In genomic region chr3:98903099-98903498, GRCh38 we compare ENCODE assay signal across 22 cellular contexts. TPM values are rescaled to one million over a fixed set of nuclear protein-coding genes. Genes with fewer than 3 reads are reported as not detected.
DNase-seq lines count a peak whose midpoint lies in the region; ATAC-seq and TF ChIP-seq lines count a peak whose summit lies in the region.
"Had no signal": no experiment of that assay in that cellular context is flagged by ENCODE, and none has a peak within 500 bp of the region (broad histone marks: within the 10 kb centered on the region; RNA-seq: fewer than 3 reads in every experiment).

No MANE protein-coding gene starts in this region.

- no peak overlapping the region for H3K27ac ChIP-seq in GM23338 (ENCODE audit: low read depth)
- H3K27ac ChIP-seq: right lobe of liver, SJSA1 had no signal

- peaks cover 6% of the 10 kb centered on the region; the same call in 2 of the 3 replicates for H3K9me3 Mint-ChIP-seq in GM23338
- no peaks in the 10 kb centered on the region for H3K9me3 Mint-ChIP-seq in activated CD4-positive, alpha-beta T cell treated with anti-CD3 and anti-CD28 coated beads for 36 hours (ENCODE audit: low read depth)
- H3K9me3 Mint-ChIP-seq in HFFc6: peaks cover 5% of the 10 kb centered on the region; the same call in 1 of the 2 replicates
- H3K9me3 Mint-ChIP-seq: activated T-helper 2 cell treated with anti-CD3 and anti-CD28 coated beads, Interferon-gamma antibody, Interleukin-2, Interleukin-4, amounts not matched to agents 10 μg/mL and 5 μg/mL and 100 μg/mL, durations not matched to agents 14 hours and 24 hours and 36 hours; T-helper 2 cell treated with Interferon-gamma antibody and Interleukin-4, amounts not matched to agents 5 μg/mL and 100 μg/mL, for 36 hours had no signal

- intact Hi-C loops in activated CD4-positive, alpha-beta T cell treated with anti-CD3 and anti-CD28 coated beads for 36 hours (cut with DNase I, micrococcal nuclease): loop anchor here (5.0 kb wide), 8 partner anchors 171 to 1499 kb away; partner anchors contain the start of genes CMSS1 (in 1 of the 2), GABRR3 (in 1 of the 2), LNP1 (in 1 of the 2) and TBC1D23 (in 1 of the 2)

- H3K9me3 ChIP-seq in adipocyte (ENCODE audit: control insufficient read depth, low read length): no peaks in the 10 kb centered on the region
- H3K9me3 ChIP-seq: right lobe of liver had no signal

- H3K4me3 ChIP-seq in GM23338 (peak overlapping the region; percentile 61), adipocyte (ENCODE audit: low read length) (no peak overlapping the region), kidney epithelial cell (ENCODE audit: low read depth, low read length) (peak overlapping the region; percentile 54)
- H3K4me3 ChIP-seq: SJSA1 had no signal

- POLR2A ChIA-PET in activated CD4-positive, alpha-beta T cell treated with anti-CD3 and anti-CD28 coated beads for 36 hours (lab: Charles Lee): no interaction called here

- H3K36me3 ChIP-seq in GM23338 (ENCODE audit: insufficient read depth) (no peaks in the 10 kb centered on the region), adipocyte (ENCODE audit: control insufficient read depth, insufficient read depth, low read length, severe bottlenecking) (no peaks in the 10 kb centered on the region), kidney epithelial cell (ENCODE audit: control insufficient read depth, insufficient read depth, low read length) (no peaks in the 10 kb centered on the region)
- H3K36me3 ChIP-seq: right lobe of liver had no signal

- H3K27me3 ChIP-seq in GM23338 (ENCODE audit: insufficient read depth) (no peaks in the 10 kb centered on the region), adipocyte (replicated peaks; ENCODE audit: control insufficient read depth, insufficient read depth, low read length) (no peaks in the 10 kb centered on the region), kidney epithelial cell (ENCODE audit: control insufficient read depth, insufficient read depth, low read length) (no peaks in the 10 kb centered on the region)
- H3K27me3 ChIP-seq: hepatocyte, right lobe of liver, SJSA1, tibial nerve had no signal

- H2AFZ ChIP-seq in GM23338: no peak overlapping the region

- TF ChIP-seq CTCF in GM23338 (conservative IDR thresholded peaks at IDR 0.05; ENCODE audit: low read depth in 2 of 2) (no peak), kidney epithelial cell (IDR thresholded peaks at IDR 0.05; ENCODE audit: insufficient read depth, low read length, poor library complexity, severe bottlenecking) (no peak), HFFc6 (IDR thresholded peaks at IDR 0.05) (no peak)

- in situ Hi-C loops in ACHN (cut with HindIII; ENCODE audit: low pct_ligation_motif_present, low pct_unique_long_range_greater_than_20kb, low sequenced_read_pairs): no loop called here

- peaks cover 1% of the 10 kb centered on the region for H3K27me3 Mint-ChIP-seq in GM23338 (ENCODE audit: insufficient read depth, low read depth, poor library complexity)
- H3K27me3 Mint-ChIP-seq in activated CD4-positive, alpha-beta T cell treated with anti-CD3 and anti-CD28 coated beads for 36 hours: peaks cover 7% of the 10 kb centered on the region
- H3K27me3 Mint-ChIP-seq in HFFc6 (ENCODE audit: insufficient read depth): no peaks in the 10 kb centered on the region

- no peaks in the 10 kb centered on the region for H3K9me2 ChIP-seq in GM23338 (ENCODE audit: insufficient read depth)

- no peaks in the 10 kb centered on the region for H3F3A ChIP-seq in GM23338 (replicated peaks; ENCODE audit: low read depth)

- peaks cover 8% of the 10 kb centered on the region; the same call in 1 of the 2 replicates for H4K20me1 ChIP-seq in GM23338 (replicated peaks; ENCODE audit: insufficient read depth)

- CTCF ChIA-PET in activated CD4-positive, alpha-beta T cell treated with anti-CD3 and anti-CD28 coated beads for 36 hours (lab: Charles Lee): interaction anchor here (0.7 to 0.8 kb wide), 2 partner anchors 9 to 538 kb away, joined by 3 read pairs; no protein-coding TSS in a partner anchor

- H3K4me1 ChIP-seq in GM23338 (ENCODE audit: insufficient read depth) (peaks cover 24% of the 10 kb centered on the region), adipocyte (ENCODE audit: control insufficient read depth, insufficient read depth, low read length) (peaks cover 44% of the 10 kb centered on the region)

- H3K27ac Mint-ChIP-seq in GM23338 (no peak overlapping the region), HFFc6 (no peak overlapping the region)
- no peak overlapping the region for H3K27ac Mint-ChIP-seq in activated CD4-positive, alpha-beta T cell treated with anti-CD3 and anti-CD28 coated beads for 36 hours
- H3K27ac Mint-ChIP-seq: activated T-helper 2 cell treated with anti-CD3 and anti-CD28 coated beads, Interferon-gamma antibody, Interleukin-2, Interleukin-4, amounts not matched to agents 10 μg/mL and 5 μg/mL and 100 μg/mL, durations not matched to agents 14 hours and 24 hours and 36 hours; T-helper 2 cell treated with Interferon-gamma antibody and Interleukin-4, amounts not matched to agents 5 μg/mL and 100 μg/mL, for 36 hours had no signal

- peaks cover 29% of the 10 kb centered on the region for H3K79me2 ChIP-seq in GM23338 (replicated peaks; ENCODE audit: insufficient read depth)

- peak overlapping the region; percentile 80 for H3K4me2 ChIP-seq in GM23338

- H3K4me1 Mint-ChIP-seq in GM23338 (peaks cover 24% of the 10 kb centered on the region), HFFc6 (ENCODE audit: low read depth) (peaks cover 52% of the 10 kb centered on the region)
- H3K4me1 Mint-ChIP-seq in activated CD4-positive, alpha-beta T cell treated with anti-CD3 and anti-CD28 coated beads for 36 hours: peaks cover 16% of the 10 kb centered on the region

- peak overlapping the region; percentile 22; the same call in 2 of the 3 replicates for H3K4me3 Mint-ChIP-seq in GM23338
- no peak overlapping the region for H3K4me3 Mint-ChIP-seq in activated CD4-positive, alpha-beta T cell treated with anti-CD3 and anti-CD28 coated beads for 36 hours
- no peak overlapping the region for H3K4me3 Mint-ChIP-seq in HFFc6

- DNase-seq in A172 (ENCODE audit: low spot score) (peak; percentile 88), GM23338 (ENCODE audit: low spot score) (no peak), adipocyte (ENCODE audit: low read depth) (no peak), kidney epithelial cell (ENCODE audit: low read depth) (peak; percentile 59), ACHN (no peak), DMS153 (lab: John Stamatoyannopoulos, UW) (no peak), HFFc6 (no peak)
- DNase-seq in activated CD4-positive, alpha-beta T cell treated with anti-CD3 and anti-CD28 coated beads for 36 hours: no peak
- DNase-seq: cerebellar nuclear complex; DMS79; effector CD8-positive, alpha-beta T cell; left cardiac atrium; NCI-H1105 treated with DMSO at 0.1 percent for 48 hours; NCI-H526; right lobe of liver; stimulated activated naive CD8-positive, alpha-beta T cell treated with anti-CD3 and anti-CD28 coated beads, Interleukin-15, Interleukin-2, amounts not matched to agents 100 U/mL and 50 U/mL, for 24 hours had no signal

- peak overlapping the region; percentile 12 for H3K9ac ChIP-seq in adipocyte (ENCODE audit: low read length)

- peaks cover 8% of the 10 kb centered on the region; the same call in 2 of the 3 replicates for H3K36me3 Mint-ChIP-seq in GM23338 (ENCODE audit: low read depth)
- no peaks in the 10 kb centered on the region for H3K36me3 Mint-ChIP-seq in activated CD4-positive, alpha-beta T cell treated with anti-CD3 and anti-CD28 coated beads for 36 hours (ENCODE audit: low read depth)
- peaks cover 24% of the 10 kb centered on the region for H3K36me3 Mint-ChIP-seq in HFFc6 (ENCODE audit: low read depth)

- no peak for ATAC-seq in GM23338
- ATAC-seq in activated CD4-positive, alpha-beta T cell treated with anti-CD3 and anti-CD28 coated beads for 36 hours: no peak
- ATAC-seq: K562; left cardiac atrium; right lobe of liver; stimulated activated naive CD8-positive, alpha-beta T cell treated with anti-CD3 and anti-CD28 coated beads, Interleukin-15, Interleukin-2, amounts not matched to agents 100 U/mL and 50 U/mL, for 24 hours had no signal

RNA-seq across cellular contexts. Expression of gene DCBLD2, which starts 1.6 kb away (rescaled TPM):
- total RNA-seq in A172 (2014; rRNA removed; shearing (Covaris generic)): 808 and 1,036 TPM in 2 replicates
- total RNA-seq in GM23338 (2014; rRNA removed; shearing (Covaris generic)): 69.7 and 75.4 TPM in 2 replicates
- polyA plus RNA-seq in GM23338 (2016; fragmentation: Nextera tagmentation; extraction: Ambion mirVana): 24.0 and 25.9 TPM in 2 replicates
- total RNA-seq in kidney epithelial cell: 553 and 624 TPM in 2 replicates
- 1 to 10 TPM; 1.9 to 2.5 TPM for total RNA-seq in activated CD4-positive, alpha-beta T cell treated with anti-CD3 and anti-CD28 coated beads for 36 hours
- 100 to 1,000 TPM; 199 to 436 (median 233) TPM for total RNA-seq in HFFc6 (2021; fragmentation: NEBNext Ultra II Directional; extraction: Animal tissue kit (Norgen Biotek cat#: 25700))

Comparison
In these comparisons a context has a peak if more than half of its experiments do, and no peak if none do; other contexts are left out.
1. DNase-seq: peak in A172 (single experiment) and kidney epithelial cell (single experiment); none in GM23338 (single experiment), adipocyte (single experiment), ACHN (single experiment), activated CD4-positive, alpha-beta T cell treated with anti-CD3 and anti-CD28 coated beads for 36 hours (single experiment), DMS153 (single experiment) and HFFc6 (single experiment).
2. RNA of gene DCBLD2, which starts 1.6 kb away (total RNA-seq): 808 to 1,036 TPM in A172, 553 to 624 TPM in kidney epithelial cell, 199 to 436 TPM in HFFc6 and 69.7 to 75.4 TPM in GM23338; 1.9 to 2.5 TPM in activated CD4-positive, alpha-beta T cell treated with anti-CD3 and anti-CD28 coated beads for 36 hours; every median in the first group is over 10 times any median in the second.